In genomic region chr11:130124096-130124495, GRCh38 we compare ENCODE assay signal across 1 cellular context.
A peak's percentile ranks its signal among the peaks of the same experiment; 100 is the strongest.
TF ChIP-seq lines count a peak whose summit lies in the region.

No MANE protein-coding gene starts in this region.

TF ChIP-seq in HepG2, 621 proteins besides CTCF, POLR2A, EP300 and RAD21 (continued from another document and continues in another):
- TF ChIP-seq ZXDC (CRISPR knock-in tag; IDR thresholded peaks at IDR 0.05) (no peak), ZBTB3 (CRISPR knock-in tag; IDR thresholded peaks at IDR 0.05; ENCODE audit: borderline replicate concordance, low read depth) (peak; percentile 51; the same call in 1 of the 2 replicates), NR1H2 (CRISPR knock-in tag; IDR thresholded peaks at IDR 0.05; ENCODE audit: borderline replicate concordance, low read depth) (no peak), ATF7-NPFF (CRISPR knock-in tag; IDR thresholded peaks at IDR 0.05; ENCODE audit: low read depth) (no peak), ZNF747 (CRISPR knock-in tag; IDR thresholded peaks at IDR 0.05; ENCODE audit: borderline replicate concordance) (no peak), SNAPC2 (CRISPR knock-in tag; IDR thresholded peaks at IDR 0.05) (no peak), HDAC2 (CRISPR knock-in tag; IDR thresholded peaks at IDR 0.05) (peak; percentile 82; the same call in 1 of the 2 replicates), ARID4A (CRISPR knock-in tag; IDR thresholded peaks at IDR 0.05; ENCODE audit: borderline replicate concordance) (peak; percentile 75; the same call in 1 of the 2 replicates), GTF2F1 (IDR thresholded peaks at IDR 0.05; ENCODE audit: low read length) (no peak), ZNF597 (CRISPR knock-in tag; IDR thresholded peaks at IDR 0.05) (no peak), FOXA1 (IDR thresholded peaks at IDR 0.05) (no peak), FOXA1 (CRISPR knock-in tag; IDR thresholded peaks at IDR 0.05) (peak; percentile 67), MAFK (conservative IDR thresholded peaks at IDR 0.05 in 1 of 2, IDR thresholded peaks at IDR 0.05 in 1 of 2; ENCODE audit: low read length in 2 of 2) (0 out of 4 replicates have a peak, but pooled peaks of 1 of the 2 experiments have one; percentile 0), MATR3 (CRISPR knock-in tag; IDR thresholded peaks at IDR 0.05) (no peak), IKZF5 (CRISPR knock-in tag; IDR thresholded peaks at IDR 0.05) (peak; percentile 66), ETS1 (CRISPR knock-in tag; IDR thresholded peaks at IDR 0.05) (no peak), TIGD3 (CRISPR knock-in tag; IDR thresholded peaks at IDR 0.05; ENCODE audit: borderline replicate concordance) (no peak), ZNF770 (CRISPR knock-in tag; IDR thresholded peaks at IDR 0.05) (no peak), ZBTB8A (CRISPR knock-in tag; IDR thresholded peaks at IDR 0.05; ENCODE audit: borderline replicate concordance, low read depth) (no peak), CBX2 (IDR thresholded peaks at IDR 0.05; ENCODE audit: low read depth, low read length) (no peak), CBX2 (CRISPR knock-in tag; IDR thresholded peaks at IDR 0.05; ENCODE audit: low read depth) (no peak), SMYD3 (CRISPR knock-in tag; IDR thresholded peaks at IDR 0.05) (no peak), MTERF4 (CRISPR knock-in tag; IDR thresholded peaks at IDR 0.05) (no peak), ZNF639 (CRISPR knock-in tag; conservative IDR thresholded peaks at IDR 0.05) (no peak; the same call in 1 of the 2 replicates), HMG20A (CRISPR knock-in tag; IDR thresholded peaks at IDR 0.05; ENCODE audit: borderline replicate concordance) (peak; percentile 83; the same call in 1 of the 2 replicates), EED (CRISPR knock-in tag; IDR thresholded peaks at IDR 0.05) (no peak), ARNT (IDR thresholded peaks at IDR 0.05) (no peak), FLYWCH1 (CRISPR knock-in tag; IDR thresholded peaks at IDR 0.05) (no peak), ZNF83 (CRISPR knock-in tag; IDR thresholded peaks at IDR 0.05; ENCODE audit: borderline replicate concordance) (no peak), RNF219 (CRISPR knock-in tag; IDR thresholded peaks at IDR 0.05) (no peak), ZNF564 (CRISPR knock-in tag; IDR thresholded peaks at IDR 0.05) (peak; percentile 92; the same call in 1 of the 2 replicates), PREB (CRISPR knock-in tag; IDR thresholded peaks at IDR 0.05) (no peak), SATB2 (CRISPR knock-in tag; IDR thresholded peaks at IDR 0.05) (no peak), GABPA (IDR thresholded peaks at IDR 0.05; ENCODE audit: low read depth, low read length) (0 out of 2 replicates have a peak, but pooled peaks have one; percentile 27), GABPA (CRISPR knock-in tag; IDR thresholded peaks at IDR 0.05; ENCODE audit: low read depth) (peak; percentile 89), KDM2A (CRISPR knock-in tag; IDR thresholded peaks at IDR 0.05; ENCODE audit: borderline replicate concordance, low read depth) (no peak), ZNF772 (CRISPR knock-in tag; IDR thresholded peaks at IDR 0.05) (no peak), TFDP2 (CRISPR knock-in tag; IDR thresholded peaks at IDR 0.05) (peak; percentile 35; the same call in 1 of the 2 replicates)
